Comparison of ENCODE assay signal across 8 cellular contexts in the genomic region with DNA sequence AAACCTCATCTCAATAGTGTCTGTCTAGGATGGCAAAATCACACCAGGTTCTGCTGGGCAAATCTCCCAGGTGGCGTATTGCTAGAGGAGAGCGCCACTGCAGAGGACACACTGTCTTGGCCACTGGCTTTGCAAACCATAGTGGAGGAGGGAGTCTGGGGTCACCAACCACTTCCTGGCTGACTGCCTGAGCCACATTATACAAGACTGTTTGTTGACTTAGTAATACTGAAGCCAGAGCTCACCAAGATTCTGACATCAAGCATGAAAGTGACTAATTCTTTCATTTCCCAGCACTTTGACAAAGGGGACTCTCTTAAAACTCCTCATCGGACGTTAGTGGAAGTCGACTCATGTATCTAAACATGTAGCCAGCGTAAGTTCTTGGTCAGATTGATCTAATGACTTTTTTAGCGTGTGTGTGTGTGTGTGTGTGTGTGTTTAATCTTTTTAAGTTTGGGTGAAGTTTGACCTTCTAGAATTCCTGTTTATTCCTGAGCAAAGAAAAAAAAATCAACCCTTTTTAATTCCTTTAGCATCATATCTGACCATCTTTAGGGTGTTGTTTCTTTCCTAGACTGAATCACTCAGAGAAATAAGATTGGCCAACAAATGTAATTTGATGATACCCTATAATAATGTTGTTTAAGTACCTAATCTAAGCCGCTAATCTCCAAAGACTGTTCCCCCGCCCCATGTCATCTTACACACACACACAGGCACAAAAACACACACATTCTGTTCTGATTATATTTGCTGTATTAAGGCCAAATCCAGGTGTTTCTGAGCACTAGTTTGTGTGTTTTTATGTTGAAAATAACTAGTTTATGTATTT. TPM values are rescaled to one million over a fixed set of nuclear protein-coding genes. Genes with fewer than 3 reads are reported as not detected.
DNase-seq lines count a peak whose midpoint lies in the region; ATAC-seq, FAIRE-seq and TF ChIP-seq lines count a peak whose summit lies in the region.

No MANE protein-coding gene starts in this region.

- H3K27me3 ChIP-seq in BJ (ENCODE audit: control insufficient read depth, insufficient read depth, low read length) (no peaks in the 10 kb centered on the region), SK-N-SH (ENCODE audit: insufficient read depth) (no peaks in the 10 kb centered on the region)

- H3K36me3 ChIP-seq in BJ (ENCODE audit: control insufficient read depth, insufficient read depth, low read length), result no peaks in the 10 kb centered on the region
- no peaks in the 10 kb centered on the region for H3K36me3 ChIP-seq in SK-N-SH (replicated peaks in 1 of 2; ENCODE audit: control insufficient read depth in 1 of 2, insufficient read depth in 2 of 2, low read length in 1 of 2)
- no peaks in the 10 kb centered on the region for H3K36me3 ChIP-seq in kidney (ENCODE audit: control insufficient read depth in 1 of 2, insufficient read depth in 2 of 2, low read length in 2 of 2)

- H3K9me2 ChIP-seq in SK-N-SH, result no peaks in the 10 kb centered on the region

- H3K9ac ChIP-seq in SK-N-SH (peak overlapping the region; percentile 45; the same call in 1 of the 2 replicates), kidney (ENCODE audit: low read length in 2 of 2) (peak overlapping the region in 1 of 2 donors; percentile 67)

- TF ChIP-seq CTCF in BJ (IDR thresholded peaks at IDR 0.05; ENCODE audit: insufficient read depth, low read depth, low read length) (no peak), SK-N-SH (IDR thresholded peaks at IDR 0.05) (no peak; the same call in 1 of the 2 replicates), kidney (IDR thresholded peaks at IDR 0.05; ENCODE audit: borderline replicate concordance, extremely low read depth, insufficient read depth) (no peak)

- peak overlapping the region in 1 of 2 experiments; percentile 93; a peak in 3 of 4 replicates for H3K27ac ChIP-seq in SK-N-SH (ENCODE audit: low read depth in 2 of 2, low read length in 1 of 2)
- H3K27ac ChIP-seq in kidney (ENCODE audit: low read depth in 2 of 2, low read length in 2 of 2), result peak overlapping the region; percentile 33 to 65

- H3K4me1 ChIP-seq in SK-N-SH (ENCODE audit: control insufficient read depth in 1 of 2, insufficient read depth in 2 of 2, low read depth in 1 of 2, low read length in 1 of 2) (peaks cover 11 to 12% of the 10 kb centered on the region in 2 experiments), kidney (ENCODE audit: control insufficient read depth in 1 of 2, insufficient read depth in 1 of 2, low read depth in 1 of 2, low read length in 2 of 2) (peaks cover 6 to 17% of the 10 kb centered on the region in 2 donors)

- no peak overlapping the region for H3K4me3 ChIP-seq in BJ (ENCODE audit: low read depth, low read length)
- no peak overlapping the region for H3K4me3 ChIP-seq in SK-N-SH (ENCODE audit: low read depth in 2 of 2, low read length in 1 of 2)
- H3K4me3 ChIP-seq in kidney (ENCODE audit: low read length in 2 of 2), result peak overlapping the region in 1 of 2 donors; percentile 27

- peak in 1 of 2 experiments; percentile 67; a peak in 1 of 4 replicates for TF ChIP-seq EP300 in SK-N-SH (IDR thresholded peaks at IDR 0.05; ENCODE audit: borderline replicate concordance in 1 of 2, low read depth in 1 of 2, low read length in 1 of 2)

- no peak overlapping the region for H2AFZ ChIP-seq in SK-N-SH (ENCODE audit: low read depth)

- WGBS in SK-N-SH (ENCODE audit: low lambda C conversion rate), result 20% methylated on average over 9 of the region's 9 CpGs

- H3K79me2 ChIP-seq in SK-N-SH (ENCODE audit: insufficient read depth), result peaks cover 56% of the 10 kb centered on the region

- no peak for TF ChIP-seq RAD21 in SK-N-SH (IDR thresholded peaks at IDR 0.05; ENCODE audit: low read length)

- POLR2A ChIA-PET in BJ (lab: Charles Lee), result no interaction called here
- POLR2A ChIA-PET in SK-N-SH (lab: Yijun Ruan, JAX), result no interaction called here

- ATAC-seq in HG03342 (IDR thresholded peaks at IDR 0.05; ENCODE audit: unreplicated experiment), result peak; percentile 95

- no peaks in the 10 kb centered on the region; the same call in 1 of the 2 replicates for H4K20me1 ChIP-seq in SK-N-SH (ENCODE audit: insufficient read depth)

- H3K9me3 ChIP-seq in SK-N-SH, result no peaks in the 10 kb centered on the region
- no peaks in the 10 kb centered on the region for H3K9me3 ChIP-seq in kidney (ENCODE audit: control insufficient read depth in 1 of 2, low read length in 2 of 2)

- intact Hi-C loops in kidney (cut with DNase I), result no loop called here

- peaks cover 21% of the 10 kb centered on the region for H3F3A ChIP-seq in SK-N-SH (replicated peaks; ENCODE audit: insufficient read depth)

- CTCF ChIA-PET in BJ (lab: Yijun Ruan, JAX), result interaction anchor here (1.1 to 5.0 kb wide), 2 partner anchors 12 to 15 kb away, joined by 4 to 34 read pairs; no protein-coding TSS in a partner anchor
- CTCF ChIA-PET in SK-N-SH (lab: Yijun Ruan, JAX), result interaction anchor here (1.2 to 7.3 kb wide), 5 partner anchors 14 to 238 kb away, joined by 3 to 234 read pairs (median 9); a partner anchor contains a TSS

- H3K4me2 ChIP-seq in SK-N-SH, result peak overlapping the region; percentile 54

- DNase-seq in BJ (ENCODE audit: low read depth), result peak; percentile 90
- DNase-seq in GM19240 (ENCODE audit: insufficient read length, low spot score), result peak; percentile 52
- no peak for DNase-seq in SK-N-SH
- peak in 32 of 56 donors; percentile 4 to 60 (median 20) for DNase-seq in amygdala (lab: John Stamatoyannopoulos, UW)
- DNase-seq in kidney, result peak; percentile 84
- peak in 2 of 3 donors; percentile 53 to 57 for DNase-seq in stimulated activated CD4-positive, alpha-beta T cell treated with anti-CD3 and anti-CD28 coated beads, TNF-alpha, amount 100 ng/mL, for 48 hours (ENCODE audit: low read depth in 3 of 3)
- DNase-seq in NCI-H510A treated with DMSO at 0.1 percent for 48 hours (lab: John Stamatoyannopoulos, UW), result no peak

- FAIRE-seq in kidney (lab: Jason Lieb, UNC), result no peak

TF ChIP-seq in SK-N-SH, 30 proteins besides CTCF, POLR2A, EP300 and RAD21 (continues in another document):
- TF ChIP-seq FOXJ3 (CRISPR knock-in tag; IDR thresholded peaks at IDR 0.05) (no peak), YY1 (IDR thresholded peaks at IDR 0.05; ENCODE audit: low read depth) (no peak), SIN3A (IDR thresholded peaks at IDR 0.05; ENCODE audit: borderline replicate concordance, low read depth, low read length) (peak; percentile 71; the same call in 1 of the 2 replicates), TCF12 (IDR thresholded peaks at IDR 0.05) (peak; percentile 84), SMC3 (IDR thresholded peaks at IDR 0.05; ENCODE audit: low read depth, low read length) (no peak)
- TF ChIP-seq, protein P1, sequence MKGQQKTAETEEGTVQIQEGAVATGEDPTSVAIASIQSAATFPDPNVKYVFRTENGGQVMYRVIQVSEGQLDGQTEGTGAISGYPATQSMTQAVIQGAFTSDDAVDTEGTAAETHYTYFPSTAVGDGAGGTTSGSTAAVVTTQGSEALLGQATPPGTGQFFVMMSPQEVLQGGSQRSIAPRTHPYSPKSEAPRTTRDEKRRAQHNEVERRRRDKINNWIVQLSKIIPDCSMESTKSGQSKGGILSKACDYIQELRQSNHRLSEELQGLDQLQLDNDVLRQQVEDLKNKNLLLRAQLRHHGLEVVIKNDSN (IDR thresholded peaks at IDR 0.05; ENCODE audit: borderline replicate concordance, low read depth), result no peak
- TF ChIP-seq, protein P2, sequence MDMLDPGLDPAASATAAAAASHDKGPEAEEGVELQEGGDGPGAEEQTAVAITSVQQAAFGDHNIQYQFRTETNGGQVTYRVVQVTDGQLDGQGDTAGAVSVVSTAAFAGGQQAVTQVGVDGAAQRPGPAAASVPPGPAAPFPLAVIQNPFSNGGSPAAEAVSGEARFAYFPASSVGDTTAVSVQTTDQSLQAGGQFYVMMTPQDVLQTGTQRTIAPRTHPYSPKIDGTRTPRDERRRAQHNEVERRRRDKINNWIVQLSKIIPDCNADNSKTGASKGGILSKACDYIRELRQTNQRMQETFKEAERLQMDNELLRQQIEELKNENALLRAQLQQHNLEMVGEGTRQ (IDR thresholded peaks at IDR 0.05; ENCODE audit: borderline replicate concordance, low read depth, low read length), result no peak
- TF ChIP-seq, protein P3, sequence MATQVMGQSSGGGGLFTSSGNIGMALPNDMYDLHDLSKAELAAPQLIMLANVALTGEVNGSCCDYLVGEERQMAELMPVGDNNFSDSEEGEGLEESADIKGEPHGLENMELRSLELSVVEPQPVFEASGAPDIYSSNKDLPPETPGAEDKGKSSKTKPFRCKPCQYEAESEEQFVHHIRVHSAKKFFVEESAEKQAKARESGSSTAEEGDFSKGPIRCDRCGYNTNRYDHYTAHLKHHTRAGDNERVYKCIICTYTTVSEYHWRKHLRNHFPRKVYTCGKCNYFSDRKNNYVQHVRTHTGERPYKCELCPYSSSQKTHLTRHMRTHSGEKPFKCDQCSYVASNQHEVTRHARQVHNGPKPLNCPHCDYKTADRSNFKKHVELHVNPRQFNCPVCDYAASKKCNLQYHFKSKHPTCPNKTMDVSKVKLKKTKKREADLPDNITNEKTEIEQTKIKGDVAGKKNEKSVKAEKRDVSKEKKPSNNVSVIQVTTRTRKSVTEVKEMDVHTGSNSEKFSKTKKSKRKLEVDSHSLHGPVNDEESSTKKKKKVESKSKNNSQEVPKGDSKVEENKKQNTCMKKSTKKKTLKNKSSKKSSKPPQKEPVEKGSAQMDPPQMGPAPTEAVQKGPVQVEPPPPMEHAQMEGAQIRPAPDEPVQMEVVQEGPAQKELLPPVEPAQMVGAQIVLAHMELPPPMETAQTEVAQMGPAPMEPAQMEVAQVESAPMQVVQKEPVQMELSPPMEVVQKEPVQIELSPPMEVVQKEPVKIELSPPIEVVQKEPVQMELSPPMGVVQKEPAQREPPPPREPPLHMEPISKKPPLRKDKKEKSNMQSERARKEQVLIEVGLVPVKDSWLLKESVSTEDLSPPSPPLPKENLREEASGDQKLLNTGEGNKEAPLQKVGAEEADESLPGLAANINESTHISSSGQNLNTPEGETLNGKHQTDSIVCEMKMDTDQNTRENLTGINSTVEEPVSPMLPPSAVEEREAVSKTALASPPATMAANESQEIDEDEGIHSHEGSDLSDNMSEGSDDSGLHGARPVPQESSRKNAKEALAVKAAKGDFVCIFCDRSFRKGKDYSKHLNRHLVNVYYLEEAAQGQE (IDR thresholded peaks at IDR 0.05; ENCODE audit: low read depth, low read length), result no peak

RNA-seq across cellular contexts. Expression of a gene that starts 13.8 kb away (rescaled TPM):
- 4.6 and 5.5 TPM in 2 replicates for polyA plus RNA-seq in BJ (2011; rRNA removed)
- polyA minus RNA-seq in BJ (2011; rRNA and poly(A)+ RNA removed), result 4.0 and 4.2 TPM in 2 replicates
- 14.0 and 18.4 TPM in 2 replicates for polyA plus RNA-seq in SK-N-SH (2012; rRNA removed)
- 23.1 and 29.2 TPM in 2 replicates for polyA plus RNA-seq in SK-N-SH (2012; cell fraction: cytosol; rRNA removed)
- 10.6 and 14.8 TPM in 2 replicates for polyA plus RNA-seq in SK-N-SH (2012; cell fraction: nucleus; rRNA removed)
- total RNA-seq in kidney, result 41.3 TPM
- 14.2 TPM for polyA plus RNA-seq in kidney (ENCODE audit: insufficient read depth, low read depth, low replicate concordance)

RNA-seq across cellular contexts. Expression of a gene that starts 24.5 kb away (rescaled TPM):
- polyA plus RNA-seq in BJ (2011; rRNA removed) (12.8 and 25.8 TPM in 2 replicates), SK-N-SH (2012; rRNA removed) (29.1 and 31.4 TPM in 2 replicates), kidney (ENCODE audit: insufficient read depth, low read depth, low replicate concordance) (26.0 TPM)
- 8.1 and 11.6 TPM in 2 replicates for polyA minus RNA-seq in BJ (2011; rRNA and poly(A)+ RNA removed)
- 42.1 and 54.1 TPM in 2 replicates for polyA plus RNA-seq in SK-N-SH (2012; cell fraction: cytosol; rRNA removed)
- polyA plus RNA-seq in SK-N-SH (2012; cell fraction: nucleus; rRNA removed), result 10.5 and 23.5 TPM in 2 replicates
- total RNA-seq in kidney, result 46.0 TPM

Comparison
In these comparisons a context has a peak if more than half of its experiments do, and no peak if none do; other contexts are left out.
1. DNase-seq: peak in BJ (single experiment), GM19240 (single experiment), amygdala (32 of 56), kidney (single experiment) and stimulated activated CD4-positive, alpha-beta T cell treated with anti-CD3 and anti-CD28 coated beads, TNF-alpha, amount 100 ng/mL, for 48 hours (2 of 3); none in SK-N-SH (single experiment) and NCI-H510A treated with DMSO at 0.1 percent for 48 hours (single experiment).